In the genomic region with DNA sequence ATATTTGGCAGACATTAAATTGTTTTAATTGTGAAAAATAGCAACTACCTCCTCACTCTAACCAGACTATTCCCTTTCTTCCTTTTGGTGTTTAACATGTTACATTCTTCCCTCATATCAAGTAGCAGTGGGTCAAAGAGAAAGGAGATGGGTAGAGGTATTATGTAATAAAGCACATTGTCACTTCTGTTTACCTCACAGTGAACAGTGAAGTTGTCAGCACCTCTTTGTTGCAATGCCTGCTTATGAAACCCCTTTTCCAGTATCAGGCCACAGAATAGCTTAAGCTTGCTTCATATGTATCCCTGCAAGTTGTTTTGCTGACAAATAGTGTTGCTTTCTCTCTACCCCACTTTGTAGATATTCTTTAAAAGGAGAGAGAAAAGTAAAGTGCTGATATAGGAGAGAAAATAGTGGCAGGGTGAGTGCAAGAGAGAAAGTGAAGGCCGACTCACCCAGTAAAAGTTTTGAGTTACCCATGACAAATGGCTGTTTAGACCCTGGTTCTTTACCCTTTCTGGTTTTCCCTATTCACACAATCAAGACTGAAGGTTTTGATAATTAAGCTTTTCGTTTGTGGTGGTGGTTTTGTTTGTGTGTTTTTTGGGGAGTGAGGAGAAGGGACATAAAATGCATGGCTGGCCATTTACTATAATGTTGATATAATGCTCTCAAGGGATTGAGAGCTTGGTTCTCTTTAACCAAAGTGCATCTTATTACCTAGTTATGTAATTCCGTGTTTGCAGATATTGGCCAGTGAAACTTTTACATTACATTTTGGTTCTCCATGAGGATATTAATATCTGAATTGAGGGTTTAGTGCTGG, we compare ENCODE assay signal across 8 cellular contexts. TPM values are rescaled to one million over a fixed set of nuclear protein-coding genes. Genes with fewer than 3 reads are reported as not detected.
DNase-seq lines count a peak whose midpoint lies in the region; ATAC-seq and TF ChIP-seq lines count a peak whose summit lies in the region.

No MANE protein-coding gene starts in this region.

- H3K23ac ChIP-seq in mesenchymal stem cell (ENCODE audit: low read length in 2 of 2) = no peak overlapping the region

- H3K27me3 ChIP-seq in mesenchymal stem cell (ENCODE audit: control insufficient read depth in 1 of 2, insufficient read depth in 1 of 2, low read length in 2 of 2) = no peaks in the 10 kb centered on the region

- H3K9ac ChIP-seq in mesenchymal stem cell (ENCODE audit: low read length) = peak overlapping the region; percentile 98

- no peak overlapping the region for H3K18ac ChIP-seq in mesenchymal stem cell (ENCODE audit: low read depth in 1 of 2, low read length in 2 of 2)

- peaks cover 74% of the 10 kb centered on the region for H3K4me1 Mint-ChIP-seq in activated T-cell treated with anti-CD3 and anti-CD28 coated beads, Interleukin-2, amount 50 U/mL, for 4 hours (ENCODE audit: low read depth)
- peaks cover 47% of the 10 kb centered on the region for H3K4me1 Mint-ChIP-seq in chondrocyte (ENCODE audit: low read depth)
- peaks cover 38% of the 10 kb centered on the region for H3K4me1 Mint-ChIP-seq in type B pancreatic cell (ENCODE audit: unreplicated experiment)

- H3K9me3 Mint-ChIP-seq in activated T-cell treated with anti-CD3 and anti-CD28 coated beads, Interleukin-2, amount 50 U/mL, for 4 hours = no peaks in the 10 kb centered on the region
- H3K9me3 Mint-ChIP-seq in chondrocyte (ENCODE audit: low read depth) (no peaks in the 10 kb centered on the region), type B pancreatic cell (no peaks in the 10 kb centered on the region)

- H3K36me3 ChIP-seq in mesenchymal stem cell (ENCODE audit: control insufficient read depth in 1 of 2, insufficient read depth in 2 of 2, low read depth in 1 of 2, low read length in 2 of 2) = peaks cover 4 to 35% of the 10 kb centered on the region in 2 experiments

- H2BK120ac ChIP-seq in mesenchymal stem cell (ENCODE audit: low read depth, low read length) = no peak overlapping the region

- H3K36me3 Mint-ChIP-seq in activated T-cell treated with anti-CD3 and anti-CD28 coated beads, Interleukin-2, amount 50 U/mL, for 4 hours (ENCODE audit: insufficient read depth) = peaks cover 8% of the 10 kb centered on the region
- H3K36me3 Mint-ChIP-seq in chondrocyte (ENCODE audit: low read depth) = no peaks in the 10 kb centered on the region
- peaks cover 3% of the 10 kb centered on the region for H3K36me3 Mint-ChIP-seq in type B pancreatic cell

- no peak overlapping the region for H3K27ac ChIP-seq in mesenchymal stem cell (ENCODE audit: low read length, poor library complexity, severe bottlenecking)

- no peaks in the 10 kb centered on the region for H3K27me3 Mint-ChIP-seq in activated T-cell treated with anti-CD3 and anti-CD28 coated beads, Interleukin-2, amount 50 U/mL, for 4 hours (ENCODE audit: low read depth)
- no peaks in the 10 kb centered on the region for H3K27me3 Mint-ChIP-seq in chondrocyte (ENCODE audit: low read depth)
- H3K27me3 Mint-ChIP-seq in type B pancreatic cell = no peaks in the 10 kb centered on the region

- peak overlapping the region in 1 of 2 experiments; percentile 93 for H3K4me3 ChIP-seq in mesenchymal stem cell (ENCODE audit: insufficient read depth in 1 of 2, low read depth in 1 of 2, low read length in 2 of 2)

- no peak overlapping the region for H3K4ac ChIP-seq in mesenchymal stem cell (ENCODE audit: low read depth in 1 of 2, low read length in 2 of 2)

- H3K4me1 ChIP-seq in mesenchymal stem cell (ENCODE audit: control insufficient read depth, insufficient read depth, low read depth, low read length) = peaks cover 6% of the 10 kb centered on the region

- H3K9me3 ChIP-seq in mesenchymal stem cell (ENCODE audit: control insufficient read depth, low read length) = no peaks in the 10 kb centered on the region

- H3K79me1 ChIP-seq in mesenchymal stem cell (replicated peaks; ENCODE audit: low read length, poor library complexity, severe bottlenecking) = peaks cover 8% of the 10 kb centered on the region

- TF ChIP-seq CTCF in chondrocyte (IDR thresholded peaks at IDR 0.05) (no peak), type B pancreatic cell (conservative IDR thresholded peaks at IDR 0.05) (no peak)

- H3K4me3 Mint-ChIP-seq in activated T-cell treated with anti-CD3 and anti-CD28 coated beads, Interleukin-2, amount 50 U/mL, for 4 hours = peak overlapping the region; percentile 94
- H3K4me3 Mint-ChIP-seq in chondrocyte (ENCODE audit: unreplicated experiment) = no peak overlapping the region
- H3K4me3 Mint-ChIP-seq in type B pancreatic cell = peak overlapping the region; percentile 98

- peak; percentile 5 to 12 for ATAC-seq in activated T-cell treated with anti-CD3 and anti-CD28 coated beads, Interleukin-2, amount 50 U/mL, for 4 hours

- H2BK12ac ChIP-seq in mesenchymal stem cell (ENCODE audit: low read length in 2 of 2) = no peak overlapping the region

- H4K8ac ChIP-seq in mesenchymal stem cell (ENCODE audit: low read length) = no peak overlapping the region

- H2BK15ac ChIP-seq in mesenchymal stem cell (ENCODE audit: low read depth, poor library complexity, severe bottlenecking) = no peak overlapping the region

- peak overlapping the region; percentile 42 for H3K27ac Mint-ChIP-seq in chondrocyte (ENCODE audit: unreplicated experiment)
- H3K27ac Mint-ChIP-seq in type B pancreatic cell = peak overlapping the region; percentile 88

- peak overlapping the region; percentile 18 for H3K4me2 ChIP-seq in mesenchymal stem cell (ENCODE audit: low read length, poor library complexity, severe bottlenecking)

- H2BK5ac ChIP-seq in mesenchymal stem cell (ENCODE audit: low read depth, low read length, poor library complexity, severe bottlenecking) = no peak overlapping the region

- no peak overlapping the region for H3K14ac ChIP-seq in mesenchymal stem cell (ENCODE audit: low read length in 2 of 2)

- no peak overlapping the region for H2AK5ac ChIP-seq in mesenchymal stem cell (ENCODE audit: low read length, severe bottlenecking)

- no peak for DNase-seq in activated T-cell treated with anti-CD3 and anti-CD28 coated beads, Interleukin-2, amount 50 U/mL, for 4 hours
- no peak for DNase-seq in activated T-cell treated with anti-CD3 and anti-CD28 coated beads, Interleukin-2, amount 50 U/mL, for 1 hour
- no peak for DNase-seq in chondrocyte (ENCODE audit: low spot score)
- DNase-seq in mesenchymal stem cell = peak; percentile 66
- no peak for DNase-seq in type B pancreatic cell (ENCODE audit: extremely low spot score, unreplicated experiment)
- DNase-seq in HUDEP-2 (lab: John Stamatoyannopoulos, UW; ENCODE audit: unreplicated experiment in 76 of 76) = no peak
- no peak for DNase-seq in HPDE6-E6E7 (ENCODE audit: extremely low spot score)
- no peak for DNase-seq in HK-2 (ENCODE audit: unreplicated experiment)

- H4K91ac ChIP-seq in mesenchymal stem cell (ENCODE audit: low read length) = no peak overlapping the region

- 64% methylated on average over 2 of the region's 3 CpGs for WGBS in mesenchymal stem cell

- no peak overlapping the region for H2AFZ ChIP-seq in mesenchymal stem cell (ENCODE audit: low read depth, low read length)

RNA-seq across cellular contexts. Expression of a gene that starts 3.7 kb away (rescaled TPM):
- total RNA-seq in activated T-cell treated with anti-CD3 and anti-CD28 coated beads, Interleukin-2, amount 50 U/mL, for 4 hours = 10 to 100 TPM; 48.8 to 63.5 (median 49.3) TPM
- 339 to 450 TPM (median 350 TPM) in 3 replicates for total RNA-seq in chondrocyte
- polyA plus RNA-seq in mesenchymal stem cell (2013, experiment 1 of 2) = 356 TPM
- polyA plus RNA-seq in mesenchymal stem cell (2013, experiment 2 of 2) = 375 TPM
- 232 and 302 TPM in 2 replicates for total RNA-seq in type B pancreatic cell (ENCODE audit: low replicate concordance)
